Comparison of ENCODE assay signal across 23 cellular contexts in genomic region chr2:189249171-189249570, GRCh38.
DNase-seq lines count a peak whose midpoint lies in the region; ATAC-seq, FAIRE-seq and TF ChIP-seq lines count a peak whose summit lies in the region.
"Had no signal": no experiment of that assay in that cellular context is flagged by ENCODE, and none has a peak within 500 bp of the region (broad histone marks: within the 10 kb centered on the region; RNA-seq: fewer than 3 reads in every experiment).

No MANE protein-coding gene starts in this region.

- FAIRE-seq in H54 (lab: Jason Lieb, UNC) (peak; percentile 57), endothelial cell of umbilical vein (lab: Jason Lieb, UNC) (no peak), pancreas (lab: Jason Lieb, UNC) (peak; percentile 26)
- FAIRE-seq: endometrium, GM12878, H1 had no signal

- H3K79me2 ChIP-seq in endothelial cell of umbilical vein (ENCODE audit: control insufficient read depth, insufficient read depth, low read length), result no peaks in the 10 kb centered on the region
- no peaks in the 10 kb centered on the region for H3K79me2 ChIP-seq in Karpas-422 (ENCODE audit: low read length)

- H3K4me3 ChIP-seq in SK-N-MC (no peak overlapping the region; the same call in 1 of the 2 replicates), endothelial cell of umbilical vein (replicated peaks in 1 of 3; ENCODE audit: insufficient read depth in 1 of 3, low read depth in 1 of 3, low read length in 3 of 3) (no peak overlapping the region), pancreas (no peak overlapping the region), Karpas-422 (ENCODE audit: low read length) (no peak overlapping the region)
- H3K4me3 ChIP-seq: cardiac muscle cell, GM12878, heart right ventricle had no signal

- TF ChIP-seq CTCF in endothelial cell of umbilical vein (IDR thresholded peaks at IDR 0.05; ENCODE audit: extremely low read depth in 1 of 2, insufficient read depth in 1 of 2, low read depth in 1 of 2, low read length in 2 of 2) (no peak), pancreas (IDR thresholded peaks at IDR 0.05) (no peak)

- CTCF ChIA-PET in endothelial cell of umbilical vein (lab: Charles Lee), result interaction anchor here (1.4 to 1.7 kb wide), 2 partner anchors 12 to 38 kb away, joined by 4 to 6 read pairs; no protein-coding TSS in a partner anchor

- DNase-seq in H54 (ENCODE audit: insufficient read length, low spot score) (no peak), SK-N-MC (ENCODE audit: low read depth, low spot score) (no peak), endothelial cell of umbilical vein (ENCODE audit: low read depth, low spot score) (peak; percentile 33), pancreas (no peak), Karpas-422 (no peak), T1000 (lab: John Stamatoyannopoulos, UW) (no peak), NCI-H146 (lab: John Stamatoyannopoulos, UW) (no peak)
- DNase-seq: activated CD8-positive, alpha-beta memory T cell treated with anti-CD3 and anti-CD28 coated beads for 24 hours; activated gamma-delta T cell; activated T-cell treated with anti-CD3 and anti-CD28 coated beads, Interleukin-2, amount 50 U/mL, for 1 hour; CD4-positive, alpha-beta memory T cell; dermis blood vessel endothelial cell; foreskin keratinocyte; heart right ventricle; NCI-H2029; NCI-H2227 treated with DMSO at 0.1 percent for 48 hours; OCI-M1; SHP77 treated with DMSO at 0.1 percent for 48 hours had no signal

- no peak for TF ChIP-seq POLR2A in H54 (IDR thresholded peaks at IDR 0.05; ENCODE audit: low read depth, low read length)
- no peak for TF ChIP-seq POLR2A in endothelial cell of umbilical vein (IDR thresholded peaks at IDR 0.05; ENCODE audit: low read depth, low read length)

- dilution Hi-C loops in endothelial cell of umbilical vein (cut with MboI; ENCODE audit: extremely low pct_ligation_motif_present, low sequenced_read_pairs), result no loop called here

- no peaks in the 10 kb centered on the region for H3K9me3 ChIP-seq in SK-N-MC (ENCODE audit: low read depth, low read length)
- H3K9me3 ChIP-seq in endothelial cell of umbilical vein (replicated peaks; ENCODE audit: control insufficient read depth, insufficient read depth, low read length), result no peaks in the 10 kb centered on the region
- no peaks in the 10 kb centered on the region for H3K9me3 ChIP-seq in pancreas
- H3K9me3 ChIP-seq in Karpas-422 (ENCODE audit: low read length), result no peaks in the 10 kb centered on the region

- ATAC-seq in pancreas, result no peak
- ATAC-seq: foreskin keratinocyte, GM12878, heart right ventricle had no signal

- H3K4me2 ChIP-seq in endothelial cell of umbilical vein (ENCODE audit: insufficient read depth, low read length) (no peak overlapping the region), Karpas-422 (ENCODE audit: low read depth, low read length, poor library complexity, severe bottlenecking) (no peak overlapping the region)
- H3K4me2 ChIP-seq: KMS-11 had no signal

- H3K4me1 ChIP-seq in endothelial cell of umbilical vein (ENCODE audit: control insufficient read depth, extremely low read depth, insufficient read depth, low read length), result peaks cover 2% of the 10 kb centered on the region
- H3K4me1 ChIP-seq in pancreas, result no peaks in the 10 kb centered on the region
- H3K4me1 ChIP-seq in Karpas-422 (ENCODE audit: low read length), result no peaks in the 10 kb centered on the region

- H3K9ac ChIP-seq in SK-N-MC (ENCODE audit: insufficient read length), result no peak overlapping the region
- no peak overlapping the region for H3K9ac ChIP-seq in endothelial cell of umbilical vein (replicated peaks; ENCODE audit: extremely low read depth, insufficient read depth, low read length)
- no peak overlapping the region for H3K9ac ChIP-seq in Karpas-422 (ENCODE audit: low read length)
- H3K9ac ChIP-seq: KMS-11 had no signal

- H3K9me1 ChIP-seq in endothelial cell of umbilical vein (replicated peaks; ENCODE audit: control insufficient read depth, extremely low read depth, insufficient read depth, low read length), result no peaks in the 10 kb centered on the region

- H3K9me2 ChIP-seq in Karpas-422 (replicated peaks; ENCODE audit: insufficient read depth, low read length), result no peaks in the 10 kb centered on the region

- no peak overlapping the region for H2AFZ ChIP-seq in endothelial cell of umbilical vein (ENCODE audit: low read depth, low read length)
- no peak overlapping the region for H2AFZ ChIP-seq in Karpas-422 (ENCODE audit: low read length)

- H3K36me3 ChIP-seq in SK-N-MC (ENCODE audit: insufficient read depth, low read length) (no peaks in the 10 kb centered on the region), endothelial cell of umbilical vein (ENCODE audit: control insufficient read depth in 2 of 2, extremely low read depth in 1 of 2, insufficient read depth in 2 of 2, low read length in 2 of 2) (no peaks in the 10 kb centered on the region), pancreas (no peaks in the 10 kb centered on the region), Karpas-422 (ENCODE audit: insufficient read depth, low read length) (no peaks in the 10 kb centered on the region)
- H3K36me3 ChIP-seq: cardiac muscle cell, heart right ventricle had no signal

- intact Hi-C loops in endothelial cell of umbilical vein (cut with micrococcal nuclease) (no loop called here), pancreas (cut with DNase I) (no loop called here)

- BruUV-seq in endothelial cell of umbilical vein (replicated peaks; lab: Mats Ljungman, UMichigan), result no TSS peak

- H3K27me3 ChIP-seq in endothelial cell of umbilical vein (ENCODE audit: control insufficient read depth in 2 of 2, insufficient read depth in 2 of 2, low read length in 2 of 2) (no peaks in the 10 kb centered on the region), pancreas (no peaks in the 10 kb centered on the region), Karpas-422 (ENCODE audit: low read length) (no peaks in the 10 kb centered on the region)
- H3K27me3 ChIP-seq: cardiac muscle cell, foreskin keratinocyte, heart right ventricle had no signal

- no peaks in the 10 kb centered on the region for H4K20me1 ChIP-seq in endothelial cell of umbilical vein (replicated peaks; ENCODE audit: control insufficient read depth, extremely low read depth, insufficient read depth, low read length)
- H4K20me1 ChIP-seq in Karpas-422 (ENCODE audit: insufficient read depth, low read depth, low read length), result no peaks in the 10 kb centered on the region

- H3K27ac ChIP-seq in SK-N-MC (peak overlapping the region; percentile 79; the same call in 1 of the 2 replicates), endothelial cell of umbilical vein (ENCODE audit: insufficient read depth, low read depth, low read length) (no peak overlapping the region), pancreas (no peak overlapping the region), Karpas-422 (ENCODE audit: low read length) (no peak overlapping the region)
- H3K27ac ChIP-seq: cardiac muscle cell, foreskin keratinocyte, heart right ventricle, KMS-11 had no signal

- POLR2A ChIA-PET in endothelial cell of umbilical vein (lab: Charles Lee), result no interaction called here

TF ChIP-seq in endothelial cell of umbilical vein, 7 proteins besides CTCF, POLR2A, EP300 and RAD21:
- TF ChIP-seq EZH2 (IDR thresholded peaks at IDR 0.05; ENCODE audit: borderline replicate concordance, low read depth, low read length, severe bottlenecking) (no peak), MAX (IDR thresholded peaks at IDR 0.05; ENCODE audit: insufficient read depth, insufficient read length) (no peak), GATA2 (IDR thresholded peaks at IDR 0.05; ENCODE audit: insufficient read depth, insufficient read length, low read depth, low read length) (no peak), POLR2AphosphoS5 (IDR thresholded peaks at IDR 0.05; ENCODE audit: insufficient read depth, low read depth, low read length) (no peak), JUN (IDR thresholded peaks at IDR 0.05; ENCODE audit: borderline replicate concordance, insufficient read depth, insufficient read length, low read depth) (no peak), MYC (IDR thresholded peaks at IDR 0.05; ENCODE audit: low read depth, low read length) (no peak), FOS (IDR thresholded peaks at IDR 0.05; ENCODE audit: borderline replicate concordance, insufficient read depth, low read length) (no peak)
